In the genomic region with DNA sequence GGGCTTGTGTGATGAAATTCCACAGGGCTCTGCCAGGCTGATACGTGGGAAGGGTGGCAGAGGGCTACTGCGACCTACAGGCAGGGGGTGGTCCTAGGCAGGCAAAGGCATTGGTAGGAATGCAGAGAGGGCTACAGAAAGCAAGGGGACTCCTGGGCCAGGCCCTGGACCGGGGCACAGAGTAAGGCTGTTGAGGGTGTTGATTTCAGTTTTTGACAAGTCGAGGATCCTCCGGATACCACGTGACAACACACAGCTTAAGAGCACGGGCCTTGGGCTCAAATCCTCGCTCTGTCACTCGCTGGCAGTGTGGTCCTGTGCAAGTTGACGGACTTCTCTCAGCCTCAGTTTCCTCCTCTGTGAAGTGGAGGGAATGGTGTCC, we compare ENCODE assay signal across 28 cellular contexts. TPM values are rescaled to one million over a fixed set of nuclear protein-coding genes. Genes with fewer than 3 reads are reported as not detected.
A peak's percentile ranks its signal among the peaks of the same experiment; 100 is the strongest.
DNase-seq lines count a peak whose midpoint lies in the region; ATAC-seq and TF ChIP-seq lines count a peak whose summit lies in the region.
"Had no signal": no experiment of that assay in that cellular context is flagged by ENCODE, and none has a peak within 500 bp of the region (broad histone marks: within the 10 kb centered on the region; RNA-seq: fewer than 3 reads in every experiment).

No MANE protein-coding gene starts in this region.

- H3K4me1 ChIP-seq in mammary epithelial cell (ENCODE audit: insufficient read depth, low read length) (no peaks in the 10 kb centered on the region), right atrium auricular region (peaks cover 0 to 24% of the 10 kb centered on the region in 2 donors), upper lobe of right lung (peaks cover 13% of the 10 kb centered on the region)

- H3K27ac Mint-ChIP-seq in MCF 10A (ENCODE audit: low read depth, unreplicated experiment): no peak overlapping the region
- peak overlapping the region; percentile 98 to 99 (median 99) for H3K27ac Mint-ChIP-seq in nephron
- H3K27ac Mint-ChIP-seq: activated T-cell treated with anti-CD3 and anti-CD28 coated beads, Interleukin-2, amount 50 U/mL, for 24 hours; CD4-positive, alpha-beta memory T cell; memory B cell; naive thymus-derived CD4-positive, alpha-beta T cell; stimulated activated naive B cell treated with anti-CD40 and anti-IgM and Interleukin-4, amounts not matched to agents 10 μg/mL and 1 μg/mL and 100 μg/mL, for 72 hours had no signal

- H4K20me1 ChIP-seq in mammary epithelial cell (ENCODE audit: insufficient read depth, low read length): no peaks in the 10 kb centered on the region

- no peak overlapping the region for H3K4me3 ChIP-seq in mammary epithelial cell (replicated peaks in 1 of 3; ENCODE audit: insufficient read depth in 1 of 3, low read depth in 2 of 3, low read length in 3 of 3)
- H3K4me3 ChIP-seq in right atrium auricular region: no peak overlapping the region
- H3K4me3 ChIP-seq in upper lobe of right lung: no peak overlapping the region
- H3K4me3 ChIP-seq: hepatocyte, skin epidermis, thoracic aorta had no signal

- WGBS in mammary epithelial cell (ENCODE audit: low coverage, missing lambda C conversion rate): 84% methylated on average over 8 of the region's 10 CpGs

- intact Hi-C loops in mammary epithelial cell (cut with micrococcal nuclease): no loop called here
- intact Hi-C loops in MCF 10A (cut with micrococcal nuclease): no loop called here
- intact Hi-C loops in upper lobe of right lung (cut with DNase I): no loop called here

- H3K9me3 Mint-ChIP-seq in MCF 10A (ENCODE audit: unreplicated experiment): no peaks in the 10 kb centered on the region
- peaks cover 3% of the 10 kb centered on the region for H3K9me3 Mint-ChIP-seq in nephron
- H3K9me3 Mint-ChIP-seq: activated T-cell treated with anti-CD3 and anti-CD28 coated beads, Interleukin-2, amount 50 U/mL, for 24 hours; CD4-positive, alpha-beta memory T cell; memory B cell; naive thymus-derived CD4-positive, alpha-beta T cell; stimulated activated naive B cell treated with anti-CD40 and anti-IgM and Interleukin-4, amounts not matched to agents 10 μg/mL and 1 μg/mL and 100 μg/mL, for 72 hours had no signal

- H3K36me3 Mint-ChIP-seq in MCF 10A (ENCODE audit: insufficient read depth, unreplicated experiment) (no peaks in the 10 kb centered on the region), nephron (ENCODE audit: low read depth) (peaks cover 5% of the 10 kb centered on the region)
- H3K36me3 Mint-ChIP-seq: CD4-positive, alpha-beta memory T cell; memory B cell; naive thymus-derived CD4-positive, alpha-beta T cell; stimulated activated naive B cell treated with anti-CD40 and anti-IgM and Interleukin-4, amounts not matched to agents 10 μg/mL and 1 μg/mL and 100 μg/mL, for 72 hours had no signal

- H3K4me1 Mint-ChIP-seq in MCF 10A (ENCODE audit: insufficient read depth, unreplicated experiment): peaks cover 7% of the 10 kb centered on the region
- H3K4me1 Mint-ChIP-seq in nephron: peaks cover 52% of the 10 kb centered on the region
- H3K4me1 Mint-ChIP-seq: CD4-positive, alpha-beta memory T cell; memory B cell; naive thymus-derived CD4-positive, alpha-beta T cell; stimulated activated naive B cell treated with anti-CD40 and anti-IgM and Interleukin-4, amounts not matched to agents 10 μg/mL and 1 μg/mL and 100 μg/mL, for 72 hours had no signal

- BruUV-seq in mammary epithelial cell (replicated peaks; lab: Mats Ljungman, UMichigan) (no TSS peak), MCF 10A (replicated peaks; lab: Mats Ljungman, UMichigan) (no TSS peak)

- peak overlapping the region; percentile 3 for H2AFZ ChIP-seq in mammary epithelial cell (ENCODE audit: low read depth, low read length)
- H2AFZ ChIP-seq: hepatocyte had no signal

- no peak overlapping the region for H3K9ac ChIP-seq in mammary epithelial cell (ENCODE audit: insufficient read depth, low read length)

- H3K27me3 Mint-ChIP-seq in MCF 10A (ENCODE audit: insufficient read depth, unreplicated experiment): no peaks in the 10 kb centered on the region
- peaks cover 9% of the 10 kb centered on the region for H3K27me3 Mint-ChIP-seq in nephron (ENCODE audit: low read depth)

- dilution Hi-C loops in mammary epithelial cell (cut with HindIII; ENCODE audit: low sequenced_read_pairs): loop anchor here (5.0 kb wide), 2 partner anchors 67 to 402 kb away; no protein-coding TSS in a partner anchor

- POLR2A ChIA-PET in MCF 10A (lab: Yijun Ruan, JAX): no interaction called here

- TF ChIP-seq CTCF in mammary epithelial cell (conservative IDR thresholded peaks at IDR 0.05 in 1 of 2, IDR thresholded peaks at IDR 0.05 in 1 of 2; ENCODE audit: extremely low read depth in 1 of 2, insufficient read depth in 1 of 2, low read depth in 1 of 2, low read length in 2 of 2) (no peak), MCF 10A (IDR thresholded peaks at IDR 0.05; ENCODE audit: unreplicated experiment) (no peak), right atrium auricular region (IDR thresholded peaks at IDR 0.05) (no peak), nephron (IDR thresholded peaks at IDR 0.05; ENCODE audit: unreplicated experiment in 3 of 3) (no peak), upper lobe of right lung (IDR thresholded peaks at IDR 0.05) (no peak)

- H3K4me3 Mint-ChIP-seq in MCF 10A (ENCODE audit: unreplicated experiment) (no peak overlapping the region), nephron (no peak overlapping the region)
- H3K4me3 Mint-ChIP-seq: activated T-cell treated with anti-CD3 and anti-CD28 coated beads, Interleukin-2, amount 50 U/mL, for 24 hours; CD4-positive, alpha-beta memory T cell; memory B cell; naive thymus-derived CD4-positive, alpha-beta T cell; stimulated activated naive B cell treated with anti-CD40 and anti-IgM and Interleukin-4, amounts not matched to agents 10 μg/mL and 1 μg/mL and 100 μg/mL, for 72 hours had no signal

- H3K36me3 ChIP-seq in mammary epithelial cell (ENCODE audit: insufficient read depth, low read length): no peaks in the 10 kb centered on the region
- H3K36me3 ChIP-seq in right atrium auricular region: no peaks in the 10 kb centered on the region
- H3K36me3 ChIP-seq in upper lobe of right lung: no peaks in the 10 kb centered on the region
- H3K36me3 ChIP-seq: thoracic aorta had no signal

- H3K9me3 ChIP-seq in mammary epithelial cell (replicated peaks; ENCODE audit: insufficient read depth, low read length) (peaks cover 6% of the 10 kb centered on the region), right atrium auricular region (no peaks in the 10 kb centered on the region), upper lobe of right lung (no peaks in the 10 kb centered on the region)
- H3K9me3 ChIP-seq: thoracic aorta had no signal

- no peak for DNase-seq in mammary epithelial cell
- DNase-seq in MCF 10A (ENCODE audit: unreplicated experiment): no peak
- no peak for DNase-seq in right atrium auricular region (ENCODE audit: low spot score)
- DNase-seq in upper lobe of right lung: no peak
- DNase-seq in SW480 (ENCODE audit: low spot score): no peak
- DNase-seq: 8988T; activated CD4-positive, alpha-beta T cell treated with anti-CD3 and anti-CD28 coated beads for 1 hour; activated naive CD4-positive, alpha-beta T cell; activated T-cell treated with anti-CD3 and anti-CD28 coated beads, Interleukin-2, amount 50 U/mL, for 24 hours; amygdala; caudate nucleus; CD4-positive, alpha-beta memory T cell; H9; MV-4-11; naive thymus-derived CD4-positive, alpha-beta T cell; NCI-H1694; NCI-H748 treated with DMSO at 0.1 percent for 48 hours; OCI-M1; stimulated activated naive B cell treated with anti-CD40 and anti-IgM and Interleukin-4, amounts not matched to agents 10 μg/mL and 1 μg/mL and 100 μg/mL, for 72 hours had no signal

- in situ Hi-C loops in mammary epithelial cell (cut with MboI; ENCODE audit: low sequenced_read_pairs in 2 of 2): no loop called here

- no peaks in the 10 kb centered on the region for H3K27me3 ChIP-seq in mammary epithelial cell (ENCODE audit: insufficient read depth, low read length)
- no peaks in the 10 kb centered on the region for H3K27me3 ChIP-seq in right atrium auricular region
- H3K27me3 ChIP-seq in upper lobe of right lung: no peaks in the 10 kb centered on the region

- no peak overlapping the region for H3K4me2 ChIP-seq in mammary epithelial cell (ENCODE audit: insufficient read depth, low read depth, low read length)
- H3K4me2 ChIP-seq: hepatocyte had no signal

- peak; percentile 3 for ATAC-seq in upper lobe of right lung
- ATAC-seq in HG02938 (IDR thresholded peaks at IDR 0.05; ENCODE audit: unreplicated experiment): no peak
- ATAC-seq in HG03432 (IDR thresholded peaks at IDR 0.05; ENCODE audit: unreplicated experiment): no peak
- ATAC-seq: naive thymus-derived CD4-positive, alpha-beta T cell; stimulated activated naive B cell treated with anti-CD40 and anti-IgM and Interleukin-4, amounts not matched to agents 10 μg/mL and 1 μg/mL and 100 μg/mL, for 72 hours had no signal

- H3K27ac ChIP-seq in mammary epithelial cell (ENCODE audit: insufficient read depth, low read depth, low read length) (no peak overlapping the region), right atrium auricular region (peak overlapping the region; percentile 0 to 45), upper lobe of right lung (no peak overlapping the region)
- H3K27ac ChIP-seq: hepatocyte, thoracic aorta had no signal

- CTCF ChIA-PET in mammary epithelial cell (lab: Charles Lee; ENCODE audit: low non-redundant PET): no interaction called here
- CTCF ChIA-PET in MCF 10A (lab: Yijun Ruan, JAX): no interaction called here

- no peaks in the 10 kb centered on the region for H3K79me2 ChIP-seq in mammary epithelial cell (ENCODE audit: insufficient read depth, low read length)
- H3K79me2 ChIP-seq: hepatocyte had no signal

RNA-seq across cellular contexts. Expression of a gene that starts 19.1 kb away (rescaled TPM):
- under 1 TPM in 1 of 2 donors, not detected in 1; 0.19 TPM for total RNA-seq in mammary epithelial cell
- polyA plus RNA-seq in mammary epithelial cell: not detected
- polyA minus RNA-seq in mammary epithelial cell: not detected
- total RNA-seq in MCF 10A (2022): not detected in 2 replicates
- 1 to 10 TPM; 2.4 to 2.6 TPM for total RNA-seq in right atrium auricular region
- 13.7 TPM for total RNA-seq in upper lobe of right lung
- total RNA-seq: G401, HT1080 had no signal
- polyA plus RNA-seq: CD4-positive, alpha-beta memory T cell; naive thymus-derived CD4-positive, alpha-beta T cell had no signal

Comparison
In these comparisons a context has a peak if more than half of its experiments do, and no peak if none do; other contexts are left out.
1. H3K27ac ChIP-seq: peak in right atrium auricular region (2 of 2); none in mammary epithelial cell (single experiment) and upper lobe of right lung (single experiment).